Comparison of ENCODE assay signal across 37 cellular contexts in the genomic region with DNA sequence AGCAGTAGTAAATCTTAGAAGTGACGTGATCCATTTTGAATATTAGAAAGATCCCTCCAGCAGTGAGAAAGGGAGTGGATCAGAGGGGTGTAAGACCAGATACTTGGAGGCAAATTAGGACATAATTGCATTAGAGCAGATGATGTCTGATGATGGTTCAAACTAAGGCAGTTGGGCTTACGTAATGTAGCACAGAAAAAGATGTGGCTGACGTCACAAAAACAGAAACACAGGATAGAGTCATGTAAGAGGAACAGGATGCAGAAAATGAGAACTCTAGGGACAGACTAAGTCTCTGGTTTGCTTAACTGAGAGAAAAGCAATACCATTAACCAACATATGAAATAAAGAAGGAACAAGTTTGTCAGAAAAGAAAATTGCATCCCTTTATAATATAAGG.
"Had no signal": no experiment of that assay in that cellular context is flagged by ENCODE, and none has a peak within 500 bp of the region (broad histone marks: within the 10 kb centered on the region; RNA-seq: fewer than 3 reads in every experiment).

No MANE protein-coding gene starts in this region.

- DNase-seq: activated CD4-positive, alpha-beta memory T cell treated with anti-CD3 and anti-CD28 coated beads, Interleukin-2, amount 10 ng/mL, durations not matched to agents 7 days and 5 days; activated CD4-positive, alpha-beta T cell treated with anti-CD3 and anti-CD28 coated beads for 1 hour; activated CD4-positive, alpha-beta T cell treated with anti-CD3 and anti-CD28 coated beads for 48 hours; activated CD4-positive, CD25-positive, alpha-beta regulatory T cell; activated CD8-positive, alpha-beta memory T cell treated with anti-CD3 and anti-CD28 coated beads for 24 hours; activated CD8-positive, alpha-beta memory T cell treated with anti-CD3 and anti-CD28 coated beads, Interleukin-2, amount 10 ng/mL, durations not matched to agents 7 days and 5 days; activated CD8-positive, alpha-beta memory T cell treated with anti-CD3 and anti-CD28 coated beads, Interleukin-2, amount 50 U/mL, for 48 hours; activated effector memory CD4-positive, alpha-beta T cell treated with Interleukin-2 at 50 U/mL for 16 hours; activated naive CD4-positive, alpha-beta T cell; activated naive CD4-positive, alpha-beta T cell treated with anti-CD3 and anti-CD28 coated beads, Interleukin-2, amount 50 U/mL, for 16 hours; activated naive CD8-positive, alpha-beta T cell treated with anti-CD3 and anti-CD28 coated beads for 36 hours; activated T-cell treated with anti-CD3 and anti-CD28 coated beads, Interleukin-2, amount 50 U/mL, for 48 hours; amniotic stem cell; aorta; brain microvascular endothelial cell; central memory CD4-positive, alpha-beta T cell; Kasumi-1; KBM-7; MG63; NCI-H1105; NCI-H1417 treated with DMSO at 0.1 percent for 48 hours; NCI-H1930; NCI-H2081 treated with DMSO at 0.1 percent for 48 hours; NCI-H226; NCI-H446 treated with DMSO at 0.1 percent for 48 hours; NCI-H524; NCI-H69; NK-92 treated with Interleukin-12 subunit alpha and Interleukin-12 subunit beta, amount 100 ng/mL, for 24 hours; PC-3; Peyer's patch; RPMI8226; SHP77 treated with DMSO at 0.1 percent for 48 hours; SW 1271; T-helper 1 cell; T-helper 2 cell; T-helper 9 cell; WERI-Rb-1 had no signal

- ATAC-seq: activated CD8-positive, alpha-beta memory T cell treated with anti-CD3 and anti-CD28 coated beads, Interleukin-2, amount 10 ng/mL, durations not matched to agents 7 days and 5 days; PC-3 had no signal
